In genomic region chr6:356828-357251, GRCh38 we compare ENCODE assay signal across 9 cellular contexts. TPM values are rescaled to one million over a fixed set of nuclear protein-coding genes. Genes with fewer than 3 reads are reported as not detected.
DNase-seq lines count a peak whose midpoint lies in the region; ATAC-seq, FAIRE-seq and TF ChIP-seq lines count a peak whose summit lies in the region.
"Had no signal": no experiment of that assay in that cellular context is flagged by ENCODE, and none has a peak within 500 bp of the region (broad histone marks: within the 10 kb centered on the region; RNA-seq: fewer than 3 reads in every experiment).

No MANE protein-coding gene starts in this region.

- ATAC-seq in GM18858 (IDR thresholded peaks at IDR 0.05; ENCODE audit: unreplicated experiment) = peak; percentile 45
- ATAC-seq in GM21360 (IDR thresholded peaks at IDR 0.05; ENCODE audit: unreplicated experiment) = peak; percentile 40
- ATAC-seq in HG03175 (IDR thresholded peaks at IDR 0.05; ENCODE audit: unreplicated experiment) = peak; percentile 44
- no peak for ATAC-seq in lower lobe of right lung

- no peaks in the 10 kb centered on the region for H3K9me3 ChIP-seq in lower lobe of right lung

- H3K4me3 ChIP-seq in lower lobe of right lung = no peak overlapping the region

- peaks cover under 1% of the 10 kb centered on the region for H3K36me3 ChIP-seq in lower lobe of right lung

- no peak overlapping the region for H3K27ac ChIP-seq in lower lobe of right lung

- no peaks in the 10 kb centered on the region for H3K4me1 ChIP-seq in lower lobe of right lung

- intact Hi-C loops in lower lobe of right lung (cut with DNase I) = no loop called here

- no peak for FAIRE-seq in urothelium cell line (lab: Jason Lieb, UNC)

- DNase-seq in lower lobe of right lung (peak; percentile 51), NCI-H1694 (lab: John Stamatoyannopoulos, UW) (no peak), urothelium cell line (ENCODE audit: low spot score) (no peak), NCI-H1930 (lab: John Stamatoyannopoulos, UW) (no peak)
- DNase-seq: EL, NCI-H1048 had no signal

- no peaks in the 10 kb centered on the region for H3K27me3 ChIP-seq in lower lobe of right lung (ENCODE audit: low read depth)

- TF ChIP-seq CTCF in lower lobe of right lung (IDR thresholded peaks at IDR 0.05) = no peak

RNA-seq across cellular contexts. Expression of gene IRF4, which starts 34.7 kb away (rescaled TPM):
- total RNA-seq in lower lobe of right lung = 6.0 TPM

Comparison
In these comparisons a context has a peak if more than half of its experiments do, and no peak if none do; other contexts are left out.
1. ATAC-seq: peak in GM18858 (single experiment), GM21360 (single experiment) and HG03175 (single experiment); none in lower lobe of right lung (0 of 2).